ENCODE assay signal across 1 cellular context in genomic region chr21:46394819-46395152, GRCh38.
TF ChIP-seq lines count a peak whose summit lies in the region.

No MANE protein-coding gene starts in this region.

TF ChIP-seq in liver, 16 proteins besides CTCF, POLR2A, EP300 and RAD21 (continued from another document):
- TF ChIP-seq HNF4A (conservative IDR thresholded peaks at IDR 0.05), result no peak
- TF ChIP-seq SP1 (IDR thresholded peaks at IDR 0.05), result no peak
- TF ChIP-seq REST (IDR thresholded peaks at IDR 0.05), result no peak
- no peak for TF ChIP-seq NR2F2 (IDR thresholded peaks at IDR 0.05)
- TF ChIP-seq JUND (IDR thresholded peaks at IDR 0.05), result no peak
- TF ChIP-seq FOXA2 (IDR thresholded peaks at IDR 0.05), result no peak
